18 cellular contexts compared by ENCODE assay signal in genomic region chr15:85116066-85116465, GRCh38.
"Had no signal": no experiment of that assay in that cellular context is flagged by ENCODE, and none has a peak within 500 bp of the region (broad histone marks: within the 10 kb centered on the region; RNA-seq: fewer than 3 reads in every experiment).

No MANE protein-coding gene starts in this region.

- H3K27ac ChIP-seq: prostate gland, SK-N-MC, skin epidermis, testis had no signal

- ATAC-seq: activated CD4-positive, CD25-positive, alpha-beta regulatory T cell treated with anti-CD3 and anti-CD28 coated beads, Interleukin-2, amount 50 U/mL, for 24 hours had no signal

- H3K9me3 Mint-ChIP-seq: activated naive CD4-positive, alpha-beta T cell treated with anti-CD3 and anti-CD28 coated beads, Interleukin-2, amount 50 U/mL, for 72 hours had no signal

- H3K4me1 ChIP-seq: prostate gland, testis had no signal

- H3K36me3 ChIP-seq: prostate gland had no signal

- H3K27me3 ChIP-seq: testis had no signal

- H3K4me3 ChIP-seq: prostate gland, SK-N-MC, skin epidermis, testis had no signal

- DNase-seq: activated CD4-positive, alpha-beta T cell treated with anti-CD3 and anti-CD28 coated beads, Interleukin-2, amount 50 U/mL, for 1 hour; activated effector memory CD4-positive, alpha-beta T cell treated with Interleukin-2 at 50 U/mL for 16 hours; activated T-cell treated with anti-CD3 and anti-CD28 coated beads, Interleukin-2, amount 50 U/mL, for 1 hour; anterior cingulate cortex; foreskin fibroblast; glutamatergic neuron; hypothalamus; right cardiac atrium; stimulated activated CD4-positive, alpha-beta T cell treated with anti-CD3 and anti-CD28 coated beads, Interleukin-15, amount 100 ng/mL, for 24 hours; stimulated activated CD4-positive, alpha-beta T cell treated with anti-CD3 and anti-CD28 coated beads, Interleukin-4, amount 100 ng/mL, for 1 hour; stimulated activated naive CD4-positive, alpha-beta T cell treated with Interleukin-2 at 50 U/mL for 16 hours; T1000; testis had no signal

- H3K9me3 ChIP-seq: prostate gland, testis had no signal
